Comparison of ENCODE assay signal across 30 cellular contexts in genomic region chr4:1600811-1601532, GRCh38.
DNase-seq lines count a peak whose midpoint lies in the region; ATAC-seq, FAIRE-seq and TF ChIP-seq lines count a peak whose summit lies in the region.
"Had no signal": no experiment of that assay in that cellular context is flagged by ENCODE, and none has a peak within 500 bp of the region (broad histone marks: within the 10 kb centered on the region; RNA-seq: fewer than 3 reads in every experiment).

No MANE protein-coding gene starts in this region.

- H3K9ac ChIP-seq in kidney (ENCODE audit: low read length in 2 of 2), result no peak overlapping the region

- intact Hi-C loops in kidney (cut with DNase I), result no loop called here

- DNase-seq in activated naive CD4-positive, alpha-beta T cell treated with Interleukin-2 at 50 U/mL for 16 hours, result no peak
- peak; percentile 52 for DNase-seq in RWPE2 (ENCODE audit: low spot score)
- DNase-seq in kidney, result peak; percentile 57
- no peak for DNase-seq in stimulated activated naive B cell treated with anti-CD40 and anti-IgM and Interleukin-4, amounts not matched to agents 10 μg/mL and 1 μg/mL and 100 μg/mL, for 72 hours
- DNase-seq in germinal center (ENCODE audit: low spot score), result no peak
- no peak for DNase-seq in CD8-positive, alpha-beta memory T cell
- DNase-seq: activated CD4-positive, alpha-beta T cell treated with anti-CD3 and anti-CD28 coated beads for 4 hours; activated CD8-positive, alpha-beta memory T cell treated with anti-CD3 and anti-CD28 coated beads for 24 hours; activated naive CD4-positive, alpha-beta T cell; activated T-cell treated with anti-CD3 and anti-CD28 coated beads, Interleukin-2, amount 50 U/mL, for 4 hours; adrenal gland; DMS79; GDM1; KBM-7; kidney glomerular epithelial cell; MM.1S; NCI-H1417 treated with DMSO at 0.1 percent for 48 hours; NCI-H2081; stimulated activated CD4-positive, alpha-beta T cell treated with anti-CD3 and anti-CD28 coated beads, Interleukin-1b, Interleukin-23, amount 100 ng/mL, for 48 hours; stimulated activated CD8-positive, alpha-beta memory T cell treated with anti-CD3 and anti-CD28 coated beads, Interleukin-4, amount 100 ng/mL, for 48 hours; transverse colon had no signal

- no peak overlapping the region for H3K4me3 Mint-ChIP-seq in activated naive CD4-positive, alpha-beta T cell treated with anti-CD3 and anti-CD28 coated beads, Interleukin-2, amount 50 U/mL, for 24 hours
- no peak overlapping the region for H3K4me3 Mint-ChIP-seq in stimulated activated naive B cell treated with anti-CD40 and anti-IgM and Interleukin-4, amounts not matched to agents 10 μg/mL and 1 μg/mL and 100 μg/mL, for 72 hours
- H3K4me3 Mint-ChIP-seq in CD8-positive, alpha-beta memory T cell, result no peak overlapping the region
- H3K4me3 Mint-ChIP-seq: activated T-cell treated with anti-CD3 and anti-CD28 coated beads, Interleukin-2, amount 50 U/mL, for 4 hours; brain had no signal

- H3K4me1 ChIP-seq in RWPE2 (ENCODE audit: insufficient read depth, poor library complexity, severe bottlenecking), result no peaks in the 10 kb centered on the region
- H3K4me1 ChIP-seq in kidney (ENCODE audit: control insufficient read depth in 1 of 2, insufficient read depth in 1 of 2, low read depth in 1 of 2, low read length in 2 of 2), result no peaks in the 10 kb centered on the region
- peaks cover 18% of the 10 kb centered on the region for H3K4me1 ChIP-seq in CD8-positive, alpha-beta memory T cell (ENCODE audit: insufficient read depth, low read length)
- H3K4me1 ChIP-seq: adrenal gland, prostate gland, transverse colon had no signal

- H3K9me3 ChIP-seq in RWPE2 (ENCODE audit: severe bottlenecking), result no peaks in the 10 kb centered on the region
- no peaks in the 10 kb centered on the region for H3K9me3 ChIP-seq in kidney (ENCODE audit: control insufficient read depth in 1 of 2, low read length in 2 of 2)
- H3K9me3 ChIP-seq in CD8-positive, alpha-beta memory T cell (ENCODE audit: low read length), result no peaks in the 10 kb centered on the region
- H3K9me3 ChIP-seq: A549, adrenal gland, neutrophil, prostate gland, transverse colon had no signal

- FAIRE-seq in kidney (lab: Jason Lieb, UNC), result no peak
- FAIRE-seq: A549, endothelial cell of umbilical vein, GM19239 had no signal

- ATAC-seq in RWPE2 (ENCODE audit: low read depth), result no peak
- no peak for ATAC-seq in stimulated activated naive B cell treated with anti-CD40 and anti-IgM and Interleukin-4, amounts not matched to agents 10 μg/mL and 1 μg/mL and 100 μg/mL, for 72 hours (replicated peaks)
- no peak for ATAC-seq in HG02970 (IDR thresholded peaks at IDR 0.05; ENCODE audit: low FRiP score, unreplicated experiment)
- ATAC-seq: A549; activated T-cell treated with anti-CD3 and anti-CD28 coated beads, Interleukin-2, amount 50 U/mL, for 4 hours had no signal

- TF ChIP-seq CTCF in RWPE2 (IDR thresholded peaks at IDR 0.05; ENCODE audit: poor library complexity, severe bottlenecking) (no peak), kidney (IDR thresholded peaks at IDR 0.05; ENCODE audit: borderline replicate concordance, extremely low read depth, insufficient read depth) (no peak)

- H3K36me3 ChIP-seq in RWPE2 (ENCODE audit: low read depth), result no peaks in the 10 kb centered on the region
- no peaks in the 10 kb centered on the region for H3K36me3 ChIP-seq in kidney (ENCODE audit: control insufficient read depth in 1 of 2, insufficient read depth in 2 of 2, low read length in 2 of 2)
- H3K36me3 ChIP-seq in CD8-positive, alpha-beta memory T cell (ENCODE audit: insufficient read depth, low read length), result no peaks in the 10 kb centered on the region
- H3K36me3 ChIP-seq: adrenal gland, neutrophil, prostate gland, transverse colon had no signal

- H3K27ac ChIP-seq in RWPE2 (ENCODE audit: poor library complexity, severe bottlenecking), result no peak overlapping the region
- no peak overlapping the region for H3K27ac ChIP-seq in kidney (ENCODE audit: low read depth in 2 of 2, low read length in 2 of 2)
- H3K27ac ChIP-seq in CD8-positive, alpha-beta memory T cell (ENCODE audit: low read depth, low read length), result no peak overlapping the region
- H3K27ac ChIP-seq: A549, adrenal gland, neutrophil, prostate gland, skin epidermis, transverse colon had no signal

- H3K36me3 Mint-ChIP-seq in activated naive CD4-positive, alpha-beta T cell treated with anti-CD3 and anti-CD28 coated beads, Interleukin-2, amount 50 U/mL, for 24 hours, result no peaks in the 10 kb centered on the region
- H3K36me3 Mint-ChIP-seq in stimulated activated naive B cell treated with anti-CD40 and anti-IgM and Interleukin-4, amounts not matched to agents 10 μg/mL and 1 μg/mL and 100 μg/mL, for 72 hours, result peaks cover 0 to 3% of the 10 kb centered on the region in 2 donors
- H3K36me3 Mint-ChIP-seq in CD8-positive, alpha-beta memory T cell, result no peaks in the 10 kb centered on the region
- H3K36me3 Mint-ChIP-seq: brain had no signal

- H3K9me3 Mint-ChIP-seq in activated naive CD4-positive, alpha-beta T cell treated with anti-CD3 and anti-CD28 coated beads, Interleukin-2, amount 50 U/mL, for 24 hours, result no peaks in the 10 kb centered on the region
- no peaks in the 10 kb centered on the region for H3K9me3 Mint-ChIP-seq in stimulated activated naive B cell treated with anti-CD40 and anti-IgM and Interleukin-4, amounts not matched to agents 10 μg/mL and 1 μg/mL and 100 μg/mL, for 72 hours
- H3K9me3 Mint-ChIP-seq in CD8-positive, alpha-beta memory T cell, result no peaks in the 10 kb centered on the region
- H3K9me3 Mint-ChIP-seq: activated T-cell treated with anti-CD3 and anti-CD28 coated beads, Interleukin-2, amount 50 U/mL, for 4 hours; brain had no signal

- POLR2A ChIA-PET in CD8-positive, alpha-beta memory T cell (lab: Charles Lee), result no interaction called here

- H3K4me1 Mint-ChIP-seq in activated naive CD4-positive, alpha-beta T cell treated with anti-CD3 and anti-CD28 coated beads, Interleukin-2, amount 50 U/mL, for 24 hours, result peaks cover 6% of the 10 kb centered on the region
- H3K4me1 Mint-ChIP-seq in stimulated activated naive B cell treated with anti-CD40 and anti-IgM and Interleukin-4, amounts not matched to agents 10 μg/mL and 1 μg/mL and 100 μg/mL, for 72 hours, result peaks cover 11 to 12% of the 10 kb centered on the region in 2 donors
- H3K4me1 Mint-ChIP-seq in CD8-positive, alpha-beta memory T cell, result peaks cover 11 to 32% (median 15%) of the 10 kb centered on the region in 3 donors

- no peaks in the 10 kb centered on the region for H3K27me3 ChIP-seq in RWPE2 (ENCODE audit: insufficient read depth, poor library complexity, severe bottlenecking)
- H3K27me3 ChIP-seq in CD8-positive, alpha-beta memory T cell (ENCODE audit: insufficient read depth, low read length, poor library complexity, severe bottlenecking), result no peaks in the 10 kb centered on the region

- H3K27me3 Mint-ChIP-seq in activated naive CD4-positive, alpha-beta T cell treated with anti-CD3 and anti-CD28 coated beads, Interleukin-2, amount 50 U/mL, for 24 hours, result no peaks in the 10 kb centered on the region
- H3K27me3 Mint-ChIP-seq in stimulated activated naive B cell treated with anti-CD40 and anti-IgM and Interleukin-4, amounts not matched to agents 10 μg/mL and 1 μg/mL and 100 μg/mL, for 72 hours, result peaks cover 27 to 31% of the 10 kb centered on the region in 2 donors
- H3K27me3 Mint-ChIP-seq in CD8-positive, alpha-beta memory T cell, result no peaks in the 10 kb centered on the region

- CTCF ChIA-PET in CD8-positive, alpha-beta memory T cell (lab: Charles Lee), result no interaction called here

- H3K27ac Mint-ChIP-seq in activated naive CD4-positive, alpha-beta T cell treated with anti-CD3 and anti-CD28 coated beads, Interleukin-2, amount 50 U/mL, for 24 hours, result peak overlapping the region; percentile 51
- H3K27ac Mint-ChIP-seq in stimulated activated naive B cell treated with anti-CD40 and anti-IgM and Interleukin-4, amounts not matched to agents 10 μg/mL and 1 μg/mL and 100 μg/mL, for 72 hours, result peak overlapping the region; percentile 56
- peak overlapping the region in 1 of 8 donors; percentile 33 for H3K27ac Mint-ChIP-seq in CD8-positive, alpha-beta memory T cell

- no peak overlapping the region for H3K4me3 ChIP-seq in RWPE2 (ENCODE audit: severe bottlenecking)
- H3K4me3 ChIP-seq in kidney (ENCODE audit: low read length in 2 of 2), result no peak overlapping the region
- no peak overlapping the region for H3K4me3 ChIP-seq in CD8-positive, alpha-beta memory T cell (ENCODE audit: low read length)
- H3K4me3 ChIP-seq: A549, adrenal gland, prostate gland, skin epidermis, transverse colon had no signal

Comparison
In these comparisons a context has a peak if more than half of its experiments do, and no peak if none do; other contexts are left out.
1. DNase-seq: peak in RWPE2 (single experiment) and kidney (single experiment); none in activated naive CD4-positive, alpha-beta T cell treated with Interleukin-2 at 50 U/mL for 16 hours (single experiment), stimulated activated naive B cell treated with anti-CD40 and anti-IgM and Interleukin-4, amounts not matched to agents 10 μg/mL and 1 μg/mL and 100 μg/mL, for 72 hours (single experiment), germinal center (single experiment) and CD8-positive, alpha-beta memory T cell (0 of 5).